29 cellular contexts compared by ENCODE assay signal in genomic region chr5:167852515-167852914, GRCh38.
"Had no signal": no experiment of that assay in that cellular context is flagged by ENCODE, and none has a peak within 500 bp of the region (broad histone marks: within the 10 kb centered on the region; RNA-seq: fewer than 3 reads in every experiment).

No MANE protein-coding gene starts in this region.

- H3K9ac ChIP-seq: parathyroid adenoma had no signal

- H3K36me3 ChIP-seq: neutrophil, ovary, spleen, suprapubic skin, tibial artery, transverse colon, upper lobe of right lung, uterus had no signal

- H2AFZ ChIP-seq: parathyroid adenoma had no signal

- H3K27ac ChIP-seq: neutrophil, ovary, parathyroid adenoma, psoas muscle, skin epidermis, spleen, suprapubic skin, testis, transverse colon, upper lobe of right lung, uterus had no signal

- H3K9me3 ChIP-seq: neutrophil, ovary, psoas muscle, spleen, suprapubic skin, testis, tibial artery, transverse colon, upper lobe of right lung, uterus had no signal

- H3K27me3 ChIP-seq: neutrophil, ovary, spleen, suprapubic skin, testis, tibial artery, transverse colon, upper lobe of right lung, uterus had no signal

- ATAC-seq: naive thymus-derived CD8-positive, alpha-beta T cell; natural killer cell treated with Interleukin-12 subunit alpha and Interleukin-12 subunit beta and Interleukin-15 and Interleukin-18, amount 100 ng/mL, for 72 hours; psoas muscle; right cardiac atrium; sciatic nerve; stimulated activated memory B cell treated with anti-CD40 and anti-IgM and Interleukin-4, amounts not matched to agents 10 μg/mL and 1 μg/mL and 100 μg/mL, for 72 hours; stimulated activated naive CD8-positive, alpha-beta T cell treated with anti-CD3 and anti-CD28 coated beads, Interleukin-15, amount 100 ng/mL, for 72 hours; stimulated activated naive CD8-positive, alpha-beta T cell treated with anti-CD3 and anti-CD28 coated beads, Interleukin-15, Interleukin-2, amounts not matched to agents 100 U/mL and 50 U/mL, for 24 hours; upper lobe of right lung had no signal

- DNase-seq: naive thymus-derived CD8-positive, alpha-beta T cell; nephron progenitor cell; nucleus accumbens; ovary; psoas muscle; right cardiac atrium; spleen; stimulated activated CD4-positive, alpha-beta T cell treated with anti-CD3 and anti-CD28 coated beads, Interleukin-12 subunit alpha, Interleukin-12 subunit beta, amount 100 ng/mL, for 4 hours; stimulated activated CD4-positive, alpha-beta T cell treated with anti-CD3 and anti-CD28 coated beads, Interleukin-1b, Interleukin-23, amount 100 ng/mL, for 48 hours; stimulated activated CD4-positive, alpha-beta T cell treated with anti-CD3 and anti-CD28 coated beads, Interleukin-4, amount 100 ng/mL, for 1 hour; stimulated activated CD4-positive, alpha-beta T cell treated with anti-CD3 and anti-CD28 coated beads, Interleukin-4, amount 100 ng/mL, for 4 hours; stimulated activated CD8-positive, alpha-beta memory T cell treated with anti-CD3 and anti-CD28 coated beads, Interleukin-4, amount 100 ng/mL, for 48 hours; stimulated activated naive CD4-positive, alpha-beta T cell; stimulated activated naive CD8-positive, alpha-beta T cell treated with anti-CD3 and anti-CD28 coated beads, Interleukin-15, amount 100 ng/mL, for 72 hours; stimulated activated naive CD8-positive, alpha-beta T cell treated with anti-CD3 and anti-CD28 coated beads, Interleukin-15, Interleukin-2, amounts not matched to agents 100 U/mL and 50 U/mL, for 24 hours; substantia nigra; testis; tibial artery; transverse colon; upper lobe of right lung; uterus had no signal

- H3K79me2 ChIP-seq: parathyroid adenoma had no signal

- H3K4me1 ChIP-seq: parathyroid adenoma, psoas muscle, spleen, suprapubic skin, testis, transverse colon, upper lobe of right lung, uterus had no signal

- H3K4me3 ChIP-seq: ovary, psoas muscle, skin epidermis, smooth muscle cell, spleen, suprapubic skin, testis, tibial artery, transverse colon, upper lobe of right lung, uterus had no signal
